Comparison of ENCODE assay signal across 2 cellular contexts in genomic region chr13:108961542-108962125, GRCh38.
TF ChIP-seq lines count a peak whose summit lies in the region.

No MANE protein-coding gene starts in this region.

TF ChIP-seq in A549, 52 proteins besides CTCF, POLR2A, EP300 and RAD21:
- TF ChIP-seq HES2 (IDR thresholded peaks at IDR 0.05) (no peak), SMC3 (IDR thresholded peaks at IDR 0.05) (peak; percentile 77), ESRRA (IDR thresholded peaks at IDR 0.05; ENCODE audit: borderline replicate concordance, low read length) (peak; percentile 97)

TF ChIP-seq in H1, 55 proteins besides CTCF, POLR2A, EP300 and RAD21 (continued from another document):
- TF ChIP-seq SIN3A (conservative IDR thresholded peaks at IDR 0.05 in 1 of 2, IDR thresholded peaks at IDR 0.05 in 1 of 2; ENCODE audit: low read depth in 1 of 2, low read length in 2 of 2) (no peak), POU5F1 (IDR thresholded peaks at IDR 0.05; ENCODE audit: low read depth, low read length) (no peak), FOSL1 (IDR thresholded peaks at IDR 0.05; ENCODE audit: insufficient read depth, low read depth, low read length) (no peak), MAFK (IDR thresholded peaks at IDR 0.05; ENCODE audit: low read depth, low read length) (no peak), SRF (IDR thresholded peaks at IDR 0.05; ENCODE audit: low read depth, low read length) (no peak), PHF8 (conservative IDR thresholded peaks at IDR 0.05; ENCODE audit: low read depth, low read length) (no peak), JUN (IDR thresholded peaks at IDR 0.05; ENCODE audit: low read depth, low read length) (no peak), SIX5 (IDR thresholded peaks at IDR 0.05; ENCODE audit: low read depth, low read length) (no peak), CHD7 (IDR thresholded peaks at IDR 0.05; ENCODE audit: insufficient replicate concordance, low read length) (no peak), KDM1A (IDR thresholded peaks at IDR 0.05; ENCODE audit: borderline replicate concordance, low read length) (no peak), NRF1 (IDR thresholded peaks at IDR 0.05; ENCODE audit: low read depth, low read length) (no peak), SAP30 (IDR thresholded peaks at IDR 0.05; ENCODE audit: insufficient read depth, insufficient replicate concordance, low read length) (no peak), BRCA1 (IDR thresholded peaks at IDR 0.05; ENCODE audit: low read depth, low read length) (no peak), SP4 (IDR thresholded peaks at IDR 0.05; ENCODE audit: low read length) (no peak), CBX8 (IDR thresholded peaks at IDR 0.05; ENCODE audit: borderline replicate concordance, low read depth, low read length) (no peak), RFX5 (IDR thresholded peaks at IDR 0.05; ENCODE audit: borderline replicate concordance, low read depth, low read length) (no peak), YY1 (IDR thresholded peaks at IDR 0.05; ENCODE audit: low read depth, low read length) (no peak)
